ENCODE assay signal across 8 cellular contexts in the genomic region with DNA sequence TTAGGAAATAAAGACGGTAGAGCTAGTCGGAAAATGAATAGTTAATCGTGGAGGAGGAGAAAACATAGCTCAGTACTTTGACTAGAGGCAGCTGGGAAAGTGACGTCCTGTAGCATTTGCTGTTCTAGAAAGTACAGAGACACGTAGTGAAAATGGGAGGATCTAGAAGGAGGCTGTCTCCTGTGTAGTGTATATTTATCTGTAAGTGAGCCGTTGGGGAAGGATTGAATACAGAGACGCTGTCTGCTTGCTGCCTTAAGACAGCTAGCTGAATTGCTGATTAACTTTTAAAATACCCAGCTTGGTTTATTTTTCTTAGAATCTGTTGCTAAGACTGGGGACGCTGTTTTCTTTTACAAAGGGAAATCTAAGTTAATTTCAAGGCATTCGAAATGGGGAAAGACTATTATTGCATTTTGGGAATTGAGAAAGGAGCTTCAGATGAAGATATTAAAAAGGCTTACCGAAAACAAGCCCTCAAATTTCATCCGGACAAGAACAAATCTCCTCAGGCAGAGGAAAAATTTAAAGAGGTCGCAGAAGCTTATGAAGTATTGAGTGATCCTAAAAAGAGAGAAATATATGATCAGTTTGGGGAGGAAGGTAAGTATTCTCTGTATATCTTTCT. TPM values are rescaled to one million over a fixed set of nuclear protein-coding genes. Genes with fewer than 3 reads are reported as not detected.
DNase-seq lines count a peak whose midpoint lies in the region; ATAC-seq and TF ChIP-seq lines count a peak whose summit lies in the region.

Gene DNAJB4, plus strand, starts transcription at position 221 of the 628 bp plus-strand sequence. Its CDS starts 172 bp downstream, at position 393.

- no peaks in the 10 kb centered on the region for H3K9me3 Mint-ChIP-seq in activated CD8-positive, alpha-beta memory T cell treated with anti-CD3 and anti-CD28 coated beads, Interleukin-2, amount 10 ng/mL, durations not matched to agents 7 days and 5 days (ENCODE audit: low read depth)
- H3K9me3 Mint-ChIP-seq in activated CD4-positive, alpha-beta T cell treated with anti-CD3 and anti-CD28 coated beads, Interleukin-2, amount 10 ng/mL, durations not matched to agents 7 days and 5 days: no peaks in the 10 kb centered on the region
- H3K9me3 Mint-ChIP-seq in effector memory CD8-positive, alpha-beta T cell: no peaks in the 10 kb centered on the region

- H3K27me3 ChIP-seq in lung (ENCODE audit: control insufficient read depth, insufficient read depth): no peaks in the 10 kb centered on the region

- WGBS in lung, 2 donors: 1 to 9% methylated on average over 12 of the region's 12 CpGs

- H3K4me3 Mint-ChIP-seq in activated CD8-positive, alpha-beta memory T cell treated with anti-CD3 and anti-CD28 coated beads, Interleukin-2, amount 10 ng/mL, durations not matched to agents 7 days and 5 days: peak within 1 kb of the TSS; percentile 92
- H3K4me3 Mint-ChIP-seq in activated CD4-positive, alpha-beta T cell treated with anti-CD3 and anti-CD28 coated beads, Interleukin-2, amount 10 ng/mL, durations not matched to agents 7 days and 5 days: peak within 1 kb of the TSS; percentile 88
- peak within 1 kb of the TSS; percentile 87 to 95 for H3K4me3 Mint-ChIP-seq in effector memory CD8-positive, alpha-beta T cell

- POLR2A ChIA-PET in activated CD4-positive, alpha-beta T cell treated with anti-CD3 and anti-CD28 coated beads, Interleukin-2, amount 10 ng/mL, durations not matched to agents 7 days and 5 days (lab: Charles Lee): interaction anchor here (0.6 to 2.5 kb wide), 20 partner anchors 10 to 836 kb away, joined by 3 to 64 read pairs (median 4); partner anchors contain the start of genes FUBP1, IFI44, IFI44L and MIGA1

- no peaks in the 10 kb centered on the region for H3K4me1 ChIP-seq in lung (ENCODE audit: control insufficient read depth in 2 of 2, insufficient read depth in 2 of 2, low read length in 2 of 2)

- DNase-seq in activated CD8-positive, alpha-beta memory T cell treated with anti-CD3 and anti-CD28 coated beads, Interleukin-2, amount 10 ng/mL, durations not matched to agents 7 days and 5 days: peak; percentile 85
- DNase-seq in activated CD8-positive, alpha-beta memory T cell treated with anti-CD3 and anti-CD28 coated beads for 24 hours: no peak
- DNase-seq in NCI-H510A (lab: John Stamatoyannopoulos, UW): peak; percentile 88
- peak; percentile 86 for DNase-seq in activated CD4-positive, alpha-beta T cell treated with anti-CD3 and anti-CD28 coated beads, Interleukin-2, amount 10 ng/mL, durations not matched to agents 7 days and 5 days
- peak; percentile 52 to 64 (median 63) for DNase-seq in effector memory CD8-positive, alpha-beta T cell
- peak; percentile 67 for DNase-seq in lung (ENCODE audit: low spot score)
- peak; percentile 26 to 45 (median 35) for DNase-seq in stimulated activated CD4-positive, alpha-beta T cell treated with anti-CD3 and anti-CD28 coated beads, TNF-alpha, amount 100 ng/mL, for 48 hours (ENCODE audit: low read depth in 3 of 3)

- H3K27ac Mint-ChIP-seq in activated CD8-positive, alpha-beta memory T cell treated with anti-CD3 and anti-CD28 coated beads, Interleukin-2, amount 10 ng/mL, durations not matched to agents 7 days and 5 days: peak within 1 kb of the TSS; percentile 99
- H3K27ac Mint-ChIP-seq in activated CD4-positive, alpha-beta T cell treated with anti-CD3 and anti-CD28 coated beads, Interleukin-2, amount 10 ng/mL, durations not matched to agents 7 days and 5 days: peak within 1 kb of the TSS; percentile 98
- peak within 1 kb of the TSS; percentile 97 to 100 for H3K27ac Mint-ChIP-seq in effector memory CD8-positive, alpha-beta T cell

- ATAC-seq in activated CD8-positive, alpha-beta memory T cell treated with anti-CD3 and anti-CD28 coated beads, Interleukin-2, amount 10 ng/mL, durations not matched to agents 7 days and 5 days: peak; percentile 96
- ATAC-seq in HG02981 (IDR thresholded peaks at IDR 0.05; ENCODE audit: unreplicated experiment): peak; percentile 98
- peak; percentile 99 for ATAC-seq in effector memory CD8-positive, alpha-beta T cell (replicated peaks)
- peak; percentile 97 for ATAC-seq in lung (ENCODE audit: insufficient read depth, low FRiP score)

- CTCF ChIA-PET in activated CD8-positive, alpha-beta memory T cell treated with anti-CD3 and anti-CD28 coated beads, Interleukin-2, amount 10 ng/mL, durations not matched to agents 7 days and 5 days (lab: Charles Lee): interaction anchor here (0.9 to 4.5 kb wide), 11 partner anchors 13 to 603 kb away, joined by 3 to 17 read pairs (median 3); partner anchors contain the start of gene FUBP1
- CTCF ChIA-PET in activated CD4-positive, alpha-beta T cell treated with anti-CD3 and anti-CD28 coated beads, Interleukin-2, amount 10 ng/mL, durations not matched to agents 7 days and 5 days (lab: Charles Lee): interaction anchor here (0.6 to 2.7 kb wide), 9 partner anchors 9 to 1850 kb away, joined by 3 to 12 read pairs (median 3); partner anchors contain the start of gene FUBP1

- peaks cover 39% of the 10 kb centered on the region for H3K4me1 Mint-ChIP-seq in activated CD8-positive, alpha-beta memory T cell treated with anti-CD3 and anti-CD28 coated beads, Interleukin-2, amount 10 ng/mL, durations not matched to agents 7 days and 5 days
- H3K4me1 Mint-ChIP-seq in activated CD4-positive, alpha-beta T cell treated with anti-CD3 and anti-CD28 coated beads, Interleukin-2, amount 10 ng/mL, durations not matched to agents 7 days and 5 days: peaks cover 38% of the 10 kb centered on the region
- peaks cover 8 to 26% of the 10 kb centered on the region in 2 donors for H3K4me1 Mint-ChIP-seq in effector memory CD8-positive, alpha-beta T cell (ENCODE audit: low read depth in 2 of 2)

- no peaks in the 10 kb centered on the region for H3K9me3 ChIP-seq in lung (ENCODE audit: control insufficient read depth in 2 of 2, insufficient read depth in 1 of 2, low read length in 1 of 2)

- H3K27ac ChIP-seq in lung (ENCODE audit: low read depth in 1 of 2, low read length in 1 of 2): peak within 1 kb of the TSS; percentile 77 to 91

- H3K4me3 ChIP-seq in lung: no peak within 1 kb of the TSS

- peaks cover 4% of the 10 kb centered on the region for H3K36me3 Mint-ChIP-seq in activated CD8-positive, alpha-beta memory T cell treated with anti-CD3 and anti-CD28 coated beads, Interleukin-2, amount 10 ng/mL, durations not matched to agents 7 days and 5 days
- no peaks in the 10 kb centered on the region for H3K36me3 Mint-ChIP-seq in activated CD4-positive, alpha-beta T cell treated with anti-CD3 and anti-CD28 coated beads, Interleukin-2, amount 10 ng/mL, durations not matched to agents 7 days and 5 days (ENCODE audit: low read depth)
- H3K36me3 Mint-ChIP-seq in effector memory CD8-positive, alpha-beta T cell (ENCODE audit: insufficient read depth): peaks cover 15% of the 10 kb centered on the region

- H3K27me3 Mint-ChIP-seq in activated CD8-positive, alpha-beta memory T cell treated with anti-CD3 and anti-CD28 coated beads, Interleukin-2, amount 10 ng/mL, durations not matched to agents 7 days and 5 days: peaks cover 3% of the 10 kb centered on the region
- peaks cover 1% of the 10 kb centered on the region for H3K27me3 Mint-ChIP-seq in activated CD4-positive, alpha-beta T cell treated with anti-CD3 and anti-CD28 coated beads, Interleukin-2, amount 10 ng/mL, durations not matched to agents 7 days and 5 days
- H3K27me3 Mint-ChIP-seq in effector memory CD8-positive, alpha-beta T cell: no peaks in the 10 kb centered on the region

- TF ChIP-seq CTCF in lung (IDR thresholded peaks at IDR 0.05; ENCODE audit: control extremely low read depth, extremely low read depth): no peak

- no peaks in the 10 kb centered on the region for H3K36me3 ChIP-seq in lung (ENCODE audit: control insufficient read depth in 2 of 2, insufficient read depth in 2 of 2, low read length in 2 of 2)

RNA-seq across cellular contexts. Expression of gene DNAJB4, which starts in this region (rescaled TPM):
- 10 to 100 TPM; 11.5 to 23.0 TPM for total RNA-seq in activated CD8-positive, alpha-beta memory T cell treated with anti-CD3 and anti-CD28 coated beads, Interleukin-2, amount 10 ng/mL, durations not matched to agents 7 days and 5 days
- 10 to 100 TPM; 11.5 to 13.2 TPM for total RNA-seq in activated CD4-positive, alpha-beta T cell treated with anti-CD3 and anti-CD28 coated beads, Interleukin-2, amount 10 ng/mL, durations not matched to agents 7 days and 5 days
- total RNA-seq in lung: 10 to 100 TPM; 30.5 to 88.7 TPM
- 10 to 100 TPM in 1 of 2 donors, 1 to 10 TPM in 1; 8.3 to 11.7 TPM for polyA plus RNA-seq in lung
